ENCODE assay signal across 1 cellular context in the genomic region with DNA sequence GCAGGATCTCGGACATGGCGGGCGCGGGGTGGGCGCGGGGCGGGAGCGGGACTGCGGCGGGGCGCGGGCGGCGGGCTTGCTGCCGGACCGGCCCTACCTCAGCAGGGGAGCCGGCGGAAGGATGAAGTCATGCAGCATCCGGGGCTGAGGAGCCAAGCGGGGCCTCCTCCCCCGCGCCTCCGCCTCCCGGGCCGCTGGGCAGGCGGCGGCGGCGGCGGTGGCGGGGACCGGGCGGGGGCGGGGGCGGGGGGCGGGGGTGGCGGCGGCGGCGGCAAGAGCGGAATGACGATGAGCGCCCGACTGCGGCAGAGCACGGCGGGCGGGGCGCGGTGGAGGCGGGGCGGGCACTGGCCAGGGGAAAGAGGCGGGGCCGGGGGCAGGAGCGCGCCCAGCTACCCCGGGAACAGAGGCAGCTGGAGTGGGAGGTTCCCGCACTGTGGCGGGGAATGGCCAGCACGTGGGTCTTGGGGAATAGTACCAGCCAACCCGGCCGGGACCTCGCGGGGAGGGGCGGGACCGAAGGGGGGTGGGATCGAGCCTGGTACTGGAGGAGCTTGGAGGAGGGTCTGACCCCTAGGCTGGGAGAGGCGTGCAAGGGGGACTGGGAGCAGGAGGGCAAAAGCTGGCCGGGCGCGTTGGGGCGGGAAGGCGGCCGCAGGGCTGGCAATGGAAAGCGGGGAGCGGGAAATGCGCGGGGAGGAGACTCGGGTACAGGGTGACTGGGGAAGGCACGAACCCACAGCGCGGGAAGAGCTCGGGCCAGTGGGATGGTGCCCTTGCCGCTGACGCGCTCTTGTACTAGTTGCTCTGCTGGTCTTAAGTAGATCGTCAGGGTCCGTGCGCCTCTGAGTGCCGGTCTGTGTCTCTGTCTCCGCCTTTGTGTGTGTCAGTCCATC.
TF ChIP-seq lines count a peak whose summit lies in the region.

TSS of gene CAMK2N2 (minus strand) at position 284 of the 896 bp plus-strand sequence. CDS start at position 16, 268 bp downstream.

TF ChIP-seq in WTC11, 78 proteins besides CTCF, POLR2A, EP300 and RAD21 (continued from another document):
- TF ChIP-seq, protein P1, sequence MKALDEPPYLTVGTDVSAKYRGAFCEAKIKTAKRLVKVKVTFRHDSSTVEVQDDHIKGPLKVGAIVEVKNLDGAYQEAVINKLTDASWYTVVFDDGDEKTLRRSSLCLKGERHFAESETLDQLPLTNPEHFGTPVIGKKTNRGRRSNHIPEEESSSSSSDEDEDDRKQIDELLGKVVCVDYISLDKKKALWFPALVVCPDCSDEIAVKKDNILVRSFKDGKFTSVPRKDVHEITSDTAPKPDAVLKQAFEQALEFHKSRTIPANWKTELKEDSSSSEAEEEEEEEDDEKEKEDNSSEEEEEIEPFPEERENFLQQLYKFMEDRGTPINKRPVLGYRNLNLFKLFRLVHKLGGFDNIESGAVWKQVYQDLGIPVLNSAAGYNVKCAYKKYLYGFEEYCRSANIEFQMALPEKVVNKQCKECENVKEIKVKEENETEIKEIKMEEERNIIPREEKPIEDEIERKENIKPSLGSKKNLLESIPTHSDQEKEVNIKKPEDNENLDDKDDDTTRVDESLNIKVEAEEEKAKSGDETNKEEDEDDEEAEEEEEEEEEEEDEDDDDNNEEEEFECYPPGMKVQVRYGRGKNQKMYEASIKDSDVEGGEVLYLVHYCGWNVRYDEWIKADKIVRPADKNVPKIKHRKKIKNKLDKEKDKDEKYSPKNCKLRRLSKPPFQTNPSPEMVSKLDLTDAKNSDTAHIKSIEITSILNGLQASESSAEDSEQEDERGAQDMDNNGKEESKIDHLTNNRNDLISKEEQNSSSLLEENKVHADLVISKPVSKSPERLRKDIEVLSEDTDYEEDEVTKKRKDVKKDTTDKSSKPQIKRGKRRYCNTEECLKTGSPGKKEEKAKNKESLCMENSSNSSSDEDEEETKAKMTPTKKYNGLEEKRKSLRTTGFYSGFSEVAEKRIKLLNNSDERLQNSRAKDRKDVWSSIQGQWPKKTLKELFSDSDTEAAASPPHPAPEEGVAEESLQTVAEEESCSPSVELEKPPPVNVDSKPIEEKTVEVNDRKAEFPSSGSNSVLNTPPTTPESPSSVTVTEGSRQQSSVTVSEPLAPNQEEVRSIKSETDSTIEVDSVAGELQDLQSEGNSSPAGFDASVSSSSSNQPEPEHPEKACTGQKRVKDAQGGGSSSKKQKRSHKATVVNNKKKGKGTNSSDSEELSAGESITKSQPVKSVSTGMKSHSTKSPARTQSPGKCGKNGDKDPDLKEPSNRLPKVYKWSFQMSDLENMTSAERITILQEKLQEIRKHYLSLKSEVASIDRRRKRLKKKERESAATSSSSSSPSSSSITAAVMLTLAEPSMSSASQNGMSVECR (CRISPR knock-in tag; IDR thresholded peaks at IDR 0.05; ENCODE audit: borderline replicate concordance) = 0 out of 2 replicates have a peak, but pooled peaks have one; percentile 54
- TF ChIP-seq ZNF423 (CRISPR knock-in tag; IDR thresholded peaks at IDR 0.05) (no peak), USF2 (CRISPR knock-in tag; IDR thresholded peaks at IDR 0.05) (peak; percentile 55)
